In genomic region chr1:182789138-182790076, GRCh38 we compare ENCODE assay signal across 8 cellular contexts. TPM values are rescaled to one million over a fixed set of nuclear protein-coding genes. Genes with fewer than 3 reads are reported as not detected.
A peak's percentile ranks its signal among the peaks of the same experiment; 100 is the strongest.
DNase-seq lines count a peak whose midpoint lies in the region; ATAC-seq, FAIRE-seq and TF ChIP-seq lines count a peak whose summit lies in the region.

TSS of gene NPL (plus strand) at chr1:182789773. CDS start at chr1:182794372, 4,599 bp downstream.

- H3K36me3 ChIP-seq in rectal smooth muscle tissue (ENCODE audit: control insufficient read depth, insufficient read depth, low read length) (peaks cover 1% of the 10 kb centered on the region), vagina (no peaks in the 10 kb centered on the region)

- TF ChIP-seq CTCF in vagina (IDR thresholded peaks at IDR 0.05) = peak in 1 of 3 experiments; percentile 18

- no peaks in the 10 kb centered on the region for H3K9me3 Mint-ChIP-seq in T-cell

- WGBS in right cardiac atrium = under 1% methylated on average over 93 of the region's 93 CpGs

- TF ChIP-seq POLR2A in GM12891 (IDR thresholded peaks at IDR 0.05; ENCODE audit: low read depth, low read length) = peak; percentile 91
- TF ChIP-seq POLR2A in vagina (IDR thresholded peaks at IDR 0.05) = peak in 1 of 2 donors; percentile 80

- H3K36me3 Mint-ChIP-seq in T-cell = no peaks in the 10 kb centered on the region

- no peaks in the 10 kb centered on the region for H3K4me1 ChIP-seq in right cardiac atrium (ENCODE audit: control insufficient read depth, insufficient read depth, low read length)
- peaks cover 3% of the 10 kb centered on the region for H3K4me1 ChIP-seq in rectal smooth muscle tissue (ENCODE audit: control insufficient read depth, insufficient read depth, low read length)
- peaks cover 5% of the 10 kb centered on the region for H3K4me1 ChIP-seq in vagina

- intact Hi-C loops in right cardiac atrium (cut with DNase I) = loop anchor here in 2 of 4 donors (10.0 kb wide), 2 partner anchors 345 to 705 kb away; no protein-coding TSS in a partner anchor
- intact Hi-C loops in vagina (cut with DNase I) = no loop called here

- no peak within 1 kb of the TSS for H3K27ac ChIP-seq in right cardiac atrium (ENCODE audit: low read length)
- peak within 1 kb of the TSS; percentile 55 for H3K27ac ChIP-seq in rectal smooth muscle tissue (ENCODE audit: low read depth, low read length)
- peak within 1 kb of the TSS; percentile 75 for H3K27ac ChIP-seq in vagina

- FAIRE-seq in GM12891 (lab: Jason Lieb, UNC) = peak; percentile 94

- peak; percentile 93 for ATAC-seq in HG02610 (IDR thresholded peaks at IDR 0.05; ENCODE audit: unreplicated experiment)
- ATAC-seq in T-cell (replicated peaks in 1 of 4) = peak; percentile 98
- ATAC-seq in right cardiac atrium = peak; percentile 98

- DNase-seq in GM12891 (ENCODE audit: insufficient read length, low spot score) (peak; percentile 74), NCI-H1105 (lab: John Stamatoyannopoulos, UW) (peak; percentile 63), T-cell (peak; percentile 74 to 88 (median 81)), amniotic stem cell (lab: John Stamatoyannopoulos, UW) (peak; percentile 9), right cardiac atrium (peak; percentile 85 to 95 (median 94)), vagina (ENCODE audit: extremely low spot score in 2 of 2) (no peak)

- peak within 1 kb of the TSS; percentile 10 for H3K9ac ChIP-seq in rectal smooth muscle tissue (ENCODE audit: low read length)

- POLR2A ChIA-PET in T-cell (lab: Charles Lee) = interaction anchor here (0.5 to 1.4 kb wide), 2 partner anchors 201 to 760 kb away, joined by 6 to 8 read pairs; partner anchors contain the start of gene RNASEL (in 1 of the 2)

- H3K4me3 ChIP-seq in right cardiac atrium (ENCODE audit: low read length) = peak within 1 kb of the TSS; percentile 51
- peak within 1 kb of the TSS; percentile 77 for H3K4me3 ChIP-seq in rectal smooth muscle tissue (ENCODE audit: low read length)
- H3K4me3 ChIP-seq in vagina = peak within 1 kb of the TSS; percentile 55 to 64

- no peaks in the 10 kb centered on the region for H3K27me3 ChIP-seq in right cardiac atrium (ENCODE audit: control insufficient read depth, insufficient read depth)
- no peaks in the 10 kb centered on the region for H3K27me3 ChIP-seq in rectal smooth muscle tissue (ENCODE audit: control insufficient read depth, insufficient read depth, low read length)
- H3K27me3 ChIP-seq in vagina = no peaks in the 10 kb centered on the region

- peak within 1 kb of the TSS; percentile 84 to 90 for H3K27ac Mint-ChIP-seq in T-cell

- no peaks in the 10 kb centered on the region for H3K27me3 Mint-ChIP-seq in T-cell

- H3K4me1 Mint-ChIP-seq in T-cell = peaks cover 7 to 15% (median 14%) of the 10 kb centered on the region in 3 donors

- CTCF ChIA-PET in T-cell (lab: Charles Lee) = interaction anchor here (0.5 to 10.8 kb wide), 7 partner anchors 185 to 718 kb away, joined by 3 to 257 read pairs (median 9); partner anchors contain the start of gene RNASEL (in 1 of the 2)

- H3K4me3 Mint-ChIP-seq in T-cell = peak within 1 kb of the TSS; percentile 88 to 94 (median 90)

- no peaks in the 10 kb centered on the region for H3K9me3 ChIP-seq in right cardiac atrium (ENCODE audit: control insufficient read depth, low read length)
- no peaks in the 10 kb centered on the region for H3K9me3 ChIP-seq in vagina

TF ChIP-seq in GM12891, 5 proteins besides CTCF, POLR2A, EP300 and RAD21:
- TF ChIP-seq TAF1 (IDR thresholded peaks at IDR 0.05; ENCODE audit: low read depth, low read length) (no peak), POLR2AphosphoS5 (IDR thresholded peaks at IDR 0.05; ENCODE audit: low read depth, low read length) (peak; percentile 85), SPI1 (IDR thresholded peaks at IDR 0.05; ENCODE audit: low read depth, low read length) (no peak), POU2F2 (IDR thresholded peaks at IDR 0.05; ENCODE audit: low read depth, low read length) (0 out of 2 replicates have a peak, but pooled peaks have one; percentile 52), PAX5 (IDR thresholded peaks at IDR 0.05; ENCODE audit: insufficient read depth, low read length, severe bottlenecking) (no peak)

RNA-seq across cellular contexts. Expression of gene NPL, which starts in this region (rescaled TPM):
- 7.1 TPM for polyA plus RNA-seq in GM12891 (2012; ENCODE audit: low read depth, missing spikeins)
- 1 to 10 TPM; 2.5 to 5.4 (median 4.2) TPM for total RNA-seq in T-cell
- total RNA-seq in right cardiac atrium = 1 to 10 TPM; 5.8 to 9.6 (median 9.4) TPM
- 3.2 TPM for polyA plus RNA-seq in right cardiac atrium
- 16.2 TPM for total RNA-seq in vagina

Comparison
In these comparisons a context has a peak if more than half of its experiments do, and no peak if none do; other contexts are left out.
1. DNase-seq: peak in GM12891 (single experiment), NCI-H1105 (single experiment), T-cell (34 of 34), amniotic stem cell (single experiment) and right cardiac atrium (3 of 3); none in vagina (0 of 2).
2. Peak in every context shown above with its lines, with median percentiles within 50 percentile points of each other: ATAC-seq and H3K4me3 ChIP-seq.